In genomic region chr9:98374385-98375051, GRCh38 we compare ENCODE assay signal across 1 cellular context.
TF ChIP-seq lines count a peak whose summit lies in the region.

No MANE protein-coding gene starts in this region.

TF ChIP-seq in K562, 482 proteins besides CTCF, POLR2A, EP300 and RAD21 (continued from another document and continues in another):
- no peak for TF ChIP-seq EZH2 (IDR thresholded peaks at IDR 0.05; ENCODE audit: borderline replicate concordance, low read depth, low read length)
- no peak for TF ChIP-seq HDAC6 (IDR thresholded peaks at IDR 0.05; ENCODE audit: low read depth, low read length)
- peak; percentile 59; the same call in 1 of the 2 replicates for TF ChIP-seq NCOA1 (IDR thresholded peaks at IDR 0.05; ENCODE audit: low read depth)
- no peak for TF ChIP-seq PCBP2 (IDR thresholded peaks at IDR 0.05; ENCODE audit: low read depth, low read length, poor library complexity, severe bottlenecking)
- no peak for TF ChIP-seq NEUROD1 (IDR thresholded peaks at IDR 0.05; ENCODE audit: borderline replicate concordance, low read depth, low read length, partially characterized antibody)
- TF ChIP-seq, protein P1, sequence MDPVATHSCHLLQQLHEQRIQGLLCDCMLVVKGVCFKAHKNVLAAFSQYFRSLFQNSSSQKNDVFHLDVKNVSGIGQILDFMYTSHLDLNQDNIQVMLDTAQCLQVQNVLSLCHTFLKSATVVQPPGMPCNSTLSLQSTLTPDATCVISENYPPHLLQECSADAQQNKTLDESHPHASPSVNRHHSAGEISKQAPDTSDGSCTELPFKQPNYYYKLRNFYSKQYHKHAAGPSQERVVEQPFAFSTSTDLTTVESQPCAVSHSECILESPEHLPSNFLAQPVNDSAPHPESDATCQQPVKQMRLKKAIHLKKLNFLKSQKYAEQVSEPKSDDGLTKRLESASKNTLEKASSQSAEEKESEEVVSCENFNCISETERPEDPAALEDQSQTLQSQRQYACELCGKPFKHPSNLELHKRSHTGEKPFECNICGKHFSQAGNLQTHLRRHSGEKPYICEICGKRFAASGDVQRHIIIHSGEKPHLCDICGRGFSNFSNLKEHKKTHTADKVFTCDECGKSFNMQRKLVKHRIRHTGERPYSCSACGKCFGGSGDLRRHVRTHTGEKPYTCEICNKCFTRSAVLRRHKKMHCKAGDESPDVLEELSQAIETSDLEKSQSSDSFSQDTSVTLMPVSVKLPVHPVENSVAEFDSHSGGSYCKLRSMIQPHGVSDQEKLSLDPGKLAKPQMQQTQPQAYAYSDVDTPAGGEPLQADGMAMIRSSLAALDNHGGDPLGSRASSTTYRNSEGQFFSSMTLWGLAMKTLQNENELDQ (CRISPR knock-in tag; IDR thresholded peaks at IDR 0.05; ENCODE audit: borderline replicate concordance) = no peak
- no peak for TF ChIP-seq CBX5 (IDR thresholded peaks at IDR 0.05; ENCODE audit: borderline replicate concordance, low read depth)
- TF ChIP-seq, protein P2, sequence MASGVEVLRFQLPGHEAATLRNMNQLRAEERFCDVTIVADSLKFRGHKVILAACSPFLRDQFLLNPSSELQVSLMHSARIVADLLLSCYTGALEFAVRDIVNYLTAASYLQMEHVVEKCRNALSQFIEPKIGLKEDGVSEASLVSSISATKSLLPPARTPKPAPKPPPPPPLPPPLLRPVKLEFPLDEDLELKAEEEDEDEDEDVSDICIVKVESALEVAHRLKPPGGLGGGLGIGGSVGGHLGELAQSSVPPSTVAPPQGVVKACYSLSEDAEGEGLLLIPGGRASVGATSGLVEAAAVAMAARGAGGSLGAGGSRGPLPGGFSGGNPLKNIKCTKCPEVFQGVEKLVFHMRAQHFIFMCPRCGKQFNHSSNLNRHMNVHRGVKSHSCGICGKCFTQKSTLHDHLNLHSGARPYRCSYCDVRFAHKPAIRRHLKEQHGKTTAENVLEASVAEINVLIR (CRISPR knock-in tag; IDR thresholded peaks at IDR 0.05) = no peak
- TF ChIP-seq KAT7 (CRISPR knock-in tag; IDR thresholded peaks at IDR 0.05; ENCODE audit: borderline replicate concordance) = no peak
- TF ChIP-seq, protein P3, sequence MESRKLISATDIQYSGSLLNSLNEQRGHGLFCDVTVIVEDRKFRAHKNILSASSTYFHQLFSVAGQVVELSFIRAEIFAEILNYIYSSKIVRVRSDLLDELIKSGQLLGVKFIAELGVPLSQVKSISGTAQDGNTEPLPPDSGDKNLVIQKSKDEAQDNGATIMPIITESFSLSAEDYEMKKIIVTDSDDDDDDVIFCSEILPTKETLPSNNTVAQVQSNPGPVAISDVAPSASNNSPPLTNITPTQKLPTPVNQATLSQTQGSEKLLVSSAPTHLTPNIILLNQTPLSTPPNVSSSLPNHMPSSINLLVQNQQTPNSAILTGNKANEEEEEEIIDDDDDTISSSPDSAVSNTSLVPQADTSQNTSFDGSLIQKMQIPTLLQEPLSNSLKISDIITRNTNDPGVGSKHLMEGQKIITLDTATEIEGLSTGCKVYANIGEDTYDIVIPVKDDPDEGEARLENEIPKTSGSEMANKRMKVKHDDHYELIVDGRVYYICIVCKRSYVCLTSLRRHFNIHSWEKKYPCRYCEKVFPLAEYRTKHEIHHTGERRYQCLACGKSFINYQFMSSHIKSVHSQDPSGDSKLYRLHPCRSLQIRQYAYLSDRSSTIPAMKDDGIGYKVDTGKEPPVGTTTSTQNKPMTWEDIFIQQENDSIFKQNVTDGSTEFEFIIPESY (CRISPR knock-in tag; IDR thresholded peaks at IDR 0.05) = peak; percentile 54; the same call in 1 of the 2 replicates
- peak; percentile 59 for TF ChIP-seq ATF7 (IDR thresholded peaks at IDR 0.05)
- no peak for TF ChIP-seq ERF (CRISPR knock-in tag; IDR thresholded peaks at IDR 0.05)
- TF ChIP-seq SAP30 (IDR thresholded peaks at IDR 0.05; ENCODE audit: borderline replicate concordance, insufficient read depth, low read depth, low read length, poor library complexity, severe bottlenecking) = no peak
- TF ChIP-seq ZNF780A (CRISPR knock-in tag; IDR thresholded peaks at IDR 0.05) = no peak
- TF ChIP-seq ZNF561 (CRISPR knock-in tag; conservative IDR thresholded peaks at IDR 0.05) = no peak
- no peak for TF ChIP-seq NR2C2 (CRISPR knock-in tag; IDR thresholded peaks at IDR 0.05)
- no peak for TF ChIP-seq NR2C2 (tag; IDR thresholded peaks at IDR 0.05)
- TF ChIP-seq, protein P4, sequence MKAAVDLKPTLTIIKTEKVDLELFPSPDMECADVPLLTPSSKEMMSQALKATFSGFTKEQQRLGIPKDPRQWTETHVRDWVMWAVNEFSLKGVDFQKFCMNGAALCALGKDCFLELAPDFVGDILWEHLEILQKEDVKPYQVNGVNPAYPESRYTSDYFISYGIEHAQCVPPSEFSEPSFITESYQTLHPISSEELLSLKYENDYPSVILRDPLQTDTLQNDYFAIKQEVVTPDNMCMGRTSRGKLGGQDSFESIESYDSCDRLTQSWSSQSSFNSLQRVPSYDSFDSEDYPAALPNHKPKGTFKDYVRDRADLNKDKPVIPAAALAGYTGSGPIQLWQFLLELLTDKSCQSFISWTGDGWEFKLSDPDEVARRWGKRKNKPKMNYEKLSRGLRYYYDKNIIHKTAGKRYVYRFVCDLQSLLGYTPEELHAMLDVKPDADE (conservative IDR thresholded peaks at IDR 0.05; ENCODE audit: control insufficient read depth, low read depth, low read length) = peak; percentile 62; the same call in 1 of the 2 replicates
- no peak for TF ChIP-seq SREBF1 (IDR thresholded peaks at IDR 0.05; ENCODE audit: borderline replicate concordance, low read depth, low read length)
- TF ChIP-seq HLTF (IDR thresholded peaks at IDR 0.05) = no peak; the same call in 1 of the 2 replicates
- TF ChIP-seq FOXP1 (CRISPR knock-in tag; IDR thresholded peaks at IDR 0.05) = peak; percentile 90
- TF ChIP-seq MXD1 (CRISPR knock-in tag; IDR thresholded peaks at IDR 0.05; ENCODE audit: borderline replicate concordance, poor library complexity, severe bottlenecking) = no peak
- no peak for TF ChIP-seq ZNF253 (CRISPR knock-in tag; conservative IDR thresholded peaks at IDR 0.05)
- 0 out of 2 replicates have a peak, but pooled peaks have one; percentile 39 for TF ChIP-seq EHMT2 (IDR thresholded peaks at IDR 0.05)
- no peak for TF ChIP-seq GTF2E2 (tag; IDR thresholded peaks at IDR 0.05)
- TF ChIP-seq GABPB1 (CRISPR knock-in tag; IDR thresholded peaks at IDR 0.05) = peak; percentile 50; the same call in 1 of the 2 replicates
- TF ChIP-seq HDAC8 (tag; IDR thresholded peaks at IDR 0.05) = no peak
- peak; percentile 22; the same call in 1 of the 2 replicates for TF ChIP-seq ZNF384 (IDR thresholded peaks at IDR 0.05; ENCODE audit: low read depth, low read length)
- TF ChIP-seq E2F3 (CRISPR knock-in tag; IDR thresholded peaks at IDR 0.05) = no peak
- TF ChIP-seq POLR2B (IDR thresholded peaks at IDR 0.05; ENCODE audit: low read depth, partially characterized antibody) = no peak
- peak; percentile 66; the same call in 1 of the 2 replicates for TF ChIP-seq CREB3L1 (IDR thresholded peaks at IDR 0.05; ENCODE audit: borderline replicate concordance, low read depth)
- TF ChIP-seq PML (IDR thresholded peaks at IDR 0.05; ENCODE audit: low read length) = peak; percentile 90
- TF ChIP-seq, protein P5, sequence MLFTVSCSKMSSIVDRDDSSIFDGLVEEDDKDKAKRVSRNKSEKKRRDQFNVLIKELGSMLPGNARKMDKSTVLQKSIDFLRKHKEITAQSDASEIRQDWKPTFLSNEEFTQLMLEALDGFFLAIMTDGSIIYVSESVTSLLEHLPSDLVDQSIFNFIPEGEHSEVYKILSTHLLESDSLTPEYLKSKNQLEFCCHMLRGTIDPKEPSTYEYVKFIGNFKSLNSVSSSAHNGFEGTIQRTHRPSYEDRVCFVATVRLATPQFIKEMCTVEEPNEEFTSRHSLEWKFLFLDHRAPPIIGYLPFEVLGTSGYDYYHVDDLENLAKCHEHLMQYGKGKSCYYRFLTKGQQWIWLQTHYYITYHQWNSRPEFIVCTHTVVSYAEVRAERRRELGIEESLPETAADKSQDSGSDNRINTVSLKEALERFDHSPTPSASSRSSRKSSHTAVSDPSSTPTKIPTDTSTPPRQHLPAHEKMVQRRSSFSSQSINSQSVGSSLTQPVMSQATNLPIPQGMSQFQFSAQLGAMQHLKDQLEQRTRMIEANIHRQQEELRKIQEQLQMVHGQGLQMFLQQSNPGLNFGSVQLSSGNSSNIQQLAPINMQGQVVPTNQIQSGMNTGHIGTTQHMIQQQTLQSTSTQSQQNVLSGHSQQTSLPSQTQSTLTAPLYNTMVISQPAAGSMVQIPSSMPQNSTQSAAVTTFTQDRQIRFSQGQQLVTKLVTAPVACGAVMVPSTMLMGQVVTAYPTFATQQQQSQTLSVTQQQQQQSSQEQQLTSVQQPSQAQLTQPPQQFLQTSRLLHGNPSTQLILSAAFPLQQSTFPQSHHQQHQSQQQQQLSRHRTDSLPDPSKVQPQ (CRISPR knock-in tag; IDR thresholded peaks at IDR 0.05; ENCODE audit: borderline replicate concordance) = no peak
- TF ChIP-seq, protein P6, sequence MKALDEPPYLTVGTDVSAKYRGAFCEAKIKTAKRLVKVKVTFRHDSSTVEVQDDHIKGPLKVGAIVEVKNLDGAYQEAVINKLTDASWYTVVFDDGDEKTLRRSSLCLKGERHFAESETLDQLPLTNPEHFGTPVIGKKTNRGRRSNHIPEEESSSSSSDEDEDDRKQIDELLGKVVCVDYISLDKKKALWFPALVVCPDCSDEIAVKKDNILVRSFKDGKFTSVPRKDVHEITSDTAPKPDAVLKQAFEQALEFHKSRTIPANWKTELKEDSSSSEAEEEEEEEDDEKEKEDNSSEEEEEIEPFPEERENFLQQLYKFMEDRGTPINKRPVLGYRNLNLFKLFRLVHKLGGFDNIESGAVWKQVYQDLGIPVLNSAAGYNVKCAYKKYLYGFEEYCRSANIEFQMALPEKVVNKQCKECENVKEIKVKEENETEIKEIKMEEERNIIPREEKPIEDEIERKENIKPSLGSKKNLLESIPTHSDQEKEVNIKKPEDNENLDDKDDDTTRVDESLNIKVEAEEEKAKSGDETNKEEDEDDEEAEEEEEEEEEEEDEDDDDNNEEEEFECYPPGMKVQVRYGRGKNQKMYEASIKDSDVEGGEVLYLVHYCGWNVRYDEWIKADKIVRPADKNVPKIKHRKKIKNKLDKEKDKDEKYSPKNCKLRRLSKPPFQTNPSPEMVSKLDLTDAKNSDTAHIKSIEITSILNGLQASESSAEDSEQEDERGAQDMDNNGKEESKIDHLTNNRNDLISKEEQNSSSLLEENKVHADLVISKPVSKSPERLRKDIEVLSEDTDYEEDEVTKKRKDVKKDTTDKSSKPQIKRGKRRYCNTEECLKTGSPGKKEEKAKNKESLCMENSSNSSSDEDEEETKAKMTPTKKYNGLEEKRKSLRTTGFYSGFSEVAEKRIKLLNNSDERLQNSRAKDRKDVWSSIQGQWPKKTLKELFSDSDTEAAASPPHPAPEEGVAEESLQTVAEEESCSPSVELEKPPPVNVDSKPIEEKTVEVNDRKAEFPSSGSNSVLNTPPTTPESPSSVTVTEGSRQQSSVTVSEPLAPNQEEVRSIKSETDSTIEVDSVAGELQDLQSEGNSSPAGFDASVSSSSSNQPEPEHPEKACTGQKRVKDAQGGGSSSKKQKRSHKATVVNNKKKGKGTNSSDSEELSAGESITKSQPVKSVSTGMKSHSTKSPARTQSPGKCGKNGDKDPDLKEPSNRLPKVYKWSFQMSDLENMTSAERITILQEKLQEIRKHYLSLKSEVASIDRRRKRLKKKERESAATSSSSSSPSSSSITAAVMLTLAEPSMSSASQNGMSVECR (CRISPR knock-in tag; IDR thresholded peaks at IDR 0.05) = peak; percentile 43; the same call in 1 of the 2 replicates
- no peak for TF ChIP-seq ARID2 (IDR thresholded peaks at IDR 0.05)
- no peak for TF ChIP-seq ZBTB43 (CRISPR knock-in tag; IDR thresholded peaks at IDR 0.05)
- no peak for TF ChIP-seq ZNF740 (CRISPR knock-in tag; IDR thresholded peaks at IDR 0.05)
- no peak for TF ChIP-seq ZNF740 (tag; IDR thresholded peaks at IDR 0.05)
- no peak for TF ChIP-seq PPARD (CRISPR knock-in tag; IDR thresholded peaks at IDR 0.05)
- TF ChIP-seq FOXA3 (CRISPR knock-in tag; conservative IDR thresholded peaks at IDR 0.05 in 1 of 2, IDR thresholded peaks at IDR 0.05 in 1 of 2) = peak; percentile 34 to 87; a peak in 2 of 4 replicates
- no peak for TF ChIP-seq POLR3G (IDR thresholded peaks at IDR 0.05; ENCODE audit: extremely low read depth, insufficient read length, insufficient replicate concordance)
- no peak for TF ChIP-seq NFXL1 (CRISPR knock-in tag; IDR thresholded peaks at IDR 0.05)
- peak in 1 of 2 experiments; percentile 87; a peak in 2 of 4 replicates for TF ChIP-seq TEAD1 (CRISPR knock-in tag; IDR thresholded peaks at IDR 0.05)
- TF ChIP-seq NFATC3 (IDR thresholded peaks at IDR 0.05) = 0 out of 2 replicates have a peak, but pooled peaks have one; percentile 34
- 0 out of 2 replicates have a peak, but pooled peaks have one; percentile 9 for TF ChIP-seq ELF4 (CRISPR knock-in tag; IDR thresholded peaks at IDR 0.05)
- TF ChIP-seq ZNF766 (CRISPR knock-in tag; conservative IDR thresholded peaks at IDR 0.05) = no peak
- TF ChIP-seq HNRNPH1 (optimal IDR thresholded peaks at IDR 0.05; ENCODE audit: low read depth, low read length) = no peak
